In genomic region chrX:27683566-27684208, GRCh38 we compare ENCODE assay signal across 8 cellular contexts.
DNase-seq lines count a peak whose midpoint lies in the region; ATAC-seq and TF ChIP-seq lines count a peak whose summit lies in the region.
"Not testable (repeated sequence)": the region's sequence is repeated elsewhere in the genome, so short reads cannot be mapped to it uniquely, and the experiment has no call there.

No MANE protein-coding gene starts in this region.

- not testable (repeated sequence) for DNase-seq in GM10266 (ENCODE audit: extremely low spot score); type B pancreatic cell (ENCODE audit: extremely low spot score, unreplicated experiment)
- DNase-seq in Kasumi-1 (lab: John Stamatoyannopoulos, UW) (peak; percentile 0 to 15), epithelial cell of esophagus (ENCODE audit: low read depth) (peak; percentile 45), left kidney (ENCODE audit: low read depth, low spot score) (peak; percentile 16)
- DNase-seq in activated CD4-positive, alpha-beta T cell treated with anti-CD3 and anti-CD28 coated beads, Interleukin-2, amount 10 ng/mL, durations not matched to agents 7 days and 5 days = peak; percentile 6

- TF ChIP-seq CTCF in GM10266 (IDR thresholded peaks at IDR 0.05; ENCODE audit: control insufficient read depth, insufficient read depth, low read depth, missing control alignments) (peak; percentile 32), OCI-LY3 (IDR thresholded peaks at IDR 0.05; ENCODE audit: low read depth, low read length) (peak; percentile 52), epithelial cell of esophagus (IDR thresholded peaks at IDR 0.05; ENCODE audit: insufficient read depth, low read depth, low read length, missing control alignments) (peak; percentile 50), type B pancreatic cell (conservative IDR thresholded peaks at IDR 0.05) (peak; percentile 72)

- H3K36me3 Mint-ChIP-seq in activated CD4-positive, alpha-beta T cell treated with anti-CD3 and anti-CD28 coated beads, Interleukin-2, amount 10 ng/mL, durations not matched to agents 7 days and 5 days (ENCODE audit: low read depth); type B pancreatic cell: not testable (repeated sequence)

- not testable (repeated sequence) for H3K9me3 Mint-ChIP-seq in activated CD4-positive, alpha-beta T cell treated with anti-CD3 and anti-CD28 coated beads, Interleukin-2, amount 10 ng/mL, durations not matched to agents 7 days and 5 days; type B pancreatic cell

- H3K36me3 ChIP-seq in OCI-LY3 (replicated peaks; ENCODE audit: low read depth, low read length) = not testable (repeated sequence)

- H3K79me2 ChIP-seq in OCI-LY3 (ENCODE audit: low read length) = not testable (repeated sequence)

- not testable (repeated sequence) for H3K27me3 Mint-ChIP-seq in activated CD4-positive, alpha-beta T cell treated with anti-CD3 and anti-CD28 coated beads, Interleukin-2, amount 10 ng/mL, durations not matched to agents 7 days and 5 days; type B pancreatic cell

- not testable (repeated sequence) for H3K27me3 ChIP-seq in OCI-LY3 (ENCODE audit: low read depth, low read length)

- CTCF ChIA-PET in activated CD4-positive, alpha-beta T cell treated with anti-CD3 and anti-CD28 coated beads, Interleukin-2, amount 10 ng/mL, durations not matched to agents 7 days and 5 days (lab: Charles Lee) = not testable (repeated sequence)

- not testable (repeated sequence) for H3K27ac Mint-ChIP-seq in activated CD4-positive, alpha-beta T cell treated with anti-CD3 and anti-CD28 coated beads, Interleukin-2, amount 10 ng/mL, durations not matched to agents 7 days and 5 days; type B pancreatic cell

- H3K9ac ChIP-seq in OCI-LY3 (ENCODE audit: low read length) = not testable (repeated sequence)

- H3K4me2 ChIP-seq in OCI-LY3 (ENCODE audit: low read length) = not testable (repeated sequence)

- not testable (repeated sequence) for H3K4me1 Mint-ChIP-seq in activated CD4-positive, alpha-beta T cell treated with anti-CD3 and anti-CD28 coated beads, Interleukin-2, amount 10 ng/mL, durations not matched to agents 7 days and 5 days; type B pancreatic cell (ENCODE audit: unreplicated experiment)

- not testable (repeated sequence) for H3K4me3 ChIP-seq in OCI-LY3 (ENCODE audit: low read length); epithelial cell of esophagus (ENCODE audit: low read length)

- H3K9me3 ChIP-seq in OCI-LY3 (ENCODE audit: insufficient read depth, low read length) = not testable (repeated sequence)

- POLR2A ChIA-PET in activated CD4-positive, alpha-beta T cell treated with anti-CD3 and anti-CD28 coated beads, Interleukin-2, amount 10 ng/mL, durations not matched to agents 7 days and 5 days (lab: Charles Lee) = not testable (repeated sequence)

- peak; percentile 80 for ATAC-seq in GM21825 (IDR thresholded peaks at IDR 0.05; ENCODE audit: unreplicated experiment)

- H3K27ac ChIP-seq in OCI-LY3 (ENCODE audit: low read length) = not testable (repeated sequence)

- H2AFZ ChIP-seq in OCI-LY3 (ENCODE audit: low read depth, low read length) = not testable (repeated sequence)

- H3K4me1 ChIP-seq in OCI-LY3 (ENCODE audit: low read length) = not testable (repeated sequence)

- not testable (repeated sequence) for H4K20me1 ChIP-seq in OCI-LY3 (ENCODE audit: insufficient read depth, low read length)

- H3K4me3 Mint-ChIP-seq in activated CD4-positive, alpha-beta T cell treated with anti-CD3 and anti-CD28 coated beads, Interleukin-2, amount 10 ng/mL, durations not matched to agents 7 days and 5 days; type B pancreatic cell: not testable (repeated sequence)
